Comparison of ENCODE assay signal across 18 cellular contexts in the genomic region with DNA sequence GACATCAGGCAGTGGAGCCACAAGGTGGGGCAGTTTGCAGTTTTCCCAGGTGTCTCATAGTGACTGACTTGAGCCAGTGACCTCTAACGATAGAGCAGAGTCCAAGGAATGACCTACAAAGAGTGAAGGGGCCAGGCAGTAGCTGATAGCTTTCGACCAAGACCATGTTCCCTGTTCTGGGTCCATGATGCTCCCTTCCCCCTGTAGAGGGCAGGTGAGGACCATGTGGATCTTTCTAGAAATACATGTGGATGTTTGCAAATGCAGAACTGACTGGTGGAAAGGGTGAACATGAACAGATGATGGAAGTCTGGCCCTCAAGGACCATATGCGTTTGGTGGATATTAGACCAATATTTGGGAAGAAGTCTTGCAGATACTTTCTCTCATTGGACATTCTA. TPM values are rescaled to one million over a fixed set of nuclear protein-coding genes. Genes with fewer than 3 reads are reported as not detected.
"Had no signal": no experiment of that assay in that cellular context is flagged by ENCODE, and none has a peak within 500 bp of the region (broad histone marks: within the 10 kb centered on the region; RNA-seq: fewer than 3 reads in every experiment).

No MANE protein-coding gene starts in this region.

RNA-seq across cellular contexts. Expression of gene PSG9, which starts 6.6 kb away (rescaled TPM):
- total RNA-seq: activated B cell treated with CpG ODN at 0.5 μM for 24 hours; activated CD4-positive, alpha-beta memory T cell treated with anti-CD3 and anti-CD28 coated beads for 36 hours; activated CD4-positive, alpha-beta T cell treated with anti-CD3 and anti-CD28 coated beads, Interleukin-2, amount 10 ng/mL, durations not matched to agents 24 days and 14 days; activated CD8-positive, alpha-beta memory T cell treated with anti-CD3 and anti-CD28 coated beads for 36 hours; activated CD8-positive, alpha-beta T cell treated with anti-CD3 and anti-CD28 coated beads for 36 hours; activated naive CD4-positive, alpha-beta T cell treated with anti-CD3 and anti-CD28 coated beads for 36 hours; activated naive CD8-positive, alpha-beta T cell treated with anti-CD3 and anti-CD28 coated beads for 36 hours; activated T-cell treated with anti-CD3 and anti-CD28 coated beads, Interleukin-2, amount 50 U/mL, for 4 hours; activated T-cell treated with anti-CD3 and anti-CD28 coated beads, Interleukin-2, amount 50 U/mL, for 72 hours; activated T-helper 1 cell treated with anti-CD3 and anti-CD28 coated beads, Interleukin-12 subunit alpha, Interleukin-12 subunit beta, Interleukin-2, Interleukin-4 antibody, amounts not matched to agents 30 ng/mL and 10 ng/mL and 1 ng/mL, durations not matched to agents 14 hours and 24 hours and 36 hours; adrenal gland; aorta; body of pancreas; breast epithelium; cardiac septum; chondrocyte; T-helper 1 cell treated with Interleukin-12 subunit alpha and Interleukin-12 subunit beta and Interleukin-4 antibody, amounts not matched to agents 30 ng/mL and 1 ng/mL, for 36 hours; T-helper 2 cell treated with Interferon-gamma antibody and Interleukin-4, amounts not matched to agents 100 ng/mL and 5 ng/mL, for 36 hours had no signal
- polyA plus RNA-seq: adrenal gland, aorta had no signal

RNA-seq across cellular contexts. Expression of gene PSG4, which starts 57.3 kb away (rescaled TPM):
- total RNA-seq: activated B cell treated with CpG ODN at 0.5 μM for 24 hours; activated CD4-positive, alpha-beta memory T cell treated with anti-CD3 and anti-CD28 coated beads for 36 hours; activated CD4-positive, alpha-beta T cell treated with anti-CD3 and anti-CD28 coated beads, Interleukin-2, amount 10 ng/mL, durations not matched to agents 24 days and 14 days; activated CD8-positive, alpha-beta memory T cell treated with anti-CD3 and anti-CD28 coated beads for 36 hours; activated CD8-positive, alpha-beta T cell treated with anti-CD3 and anti-CD28 coated beads for 36 hours; activated naive CD4-positive, alpha-beta T cell treated with anti-CD3 and anti-CD28 coated beads for 36 hours; activated naive CD8-positive, alpha-beta T cell treated with anti-CD3 and anti-CD28 coated beads for 36 hours; activated T-cell treated with anti-CD3 and anti-CD28 coated beads, Interleukin-2, amount 50 U/mL, for 4 hours; activated T-cell treated with anti-CD3 and anti-CD28 coated beads, Interleukin-2, amount 50 U/mL, for 72 hours; activated T-helper 1 cell treated with anti-CD3 and anti-CD28 coated beads, Interleukin-12 subunit alpha, Interleukin-12 subunit beta, Interleukin-2, Interleukin-4 antibody, amounts not matched to agents 30 ng/mL and 10 ng/mL and 1 ng/mL, durations not matched to agents 14 hours and 24 hours and 36 hours; aorta; cardiac septum; chondrocyte; T-helper 1 cell treated with Interleukin-12 subunit alpha and Interleukin-12 subunit beta and Interleukin-4 antibody, amounts not matched to agents 30 ng/mL and 1 ng/mL, for 36 hours; T-helper 2 cell treated with Interferon-gamma antibody and Interleukin-4, amounts not matched to agents 100 ng/mL and 5 ng/mL, for 36 hours had no signal
- polyA plus RNA-seq: aorta had no signal
